In the genomic region with DNA sequence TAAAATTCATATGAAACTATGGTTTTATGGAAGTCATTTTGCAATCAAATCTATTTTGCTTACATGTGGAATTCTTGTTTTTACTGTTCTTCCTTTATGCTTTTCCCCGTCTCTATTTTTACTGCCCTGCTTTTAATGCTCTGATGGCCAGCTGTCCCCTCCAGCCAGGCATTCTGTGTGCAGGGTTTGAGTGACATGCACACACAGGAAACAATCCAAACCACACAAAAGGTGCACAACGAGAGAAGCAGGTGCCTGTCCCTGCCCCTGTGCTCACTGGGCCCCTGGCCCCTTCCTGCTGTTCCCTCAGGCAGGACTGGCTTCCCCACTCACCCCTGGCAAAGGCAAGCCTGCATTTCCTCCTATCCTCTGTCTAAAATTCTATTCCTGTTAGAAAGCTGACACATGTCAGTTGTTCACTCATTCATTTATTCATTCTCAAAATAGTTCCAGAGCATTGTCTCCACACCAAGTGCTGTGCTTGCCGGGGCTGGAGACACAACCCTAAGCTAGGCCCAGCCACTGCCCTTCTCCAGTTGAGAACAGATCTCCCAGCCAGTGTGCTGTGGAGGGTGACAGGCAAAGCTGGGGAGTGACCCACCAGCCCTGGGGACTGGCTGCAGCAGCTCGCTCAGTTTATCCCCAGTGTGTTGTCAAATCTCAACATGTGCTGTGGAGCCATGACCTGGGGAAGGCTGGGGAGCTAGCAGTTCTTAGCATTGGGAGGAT, we compare ENCODE assay signal across 10 cellular contexts.
DNase-seq lines count a peak whose midpoint lies in the region; ATAC-seq and TF ChIP-seq lines count a peak whose summit lies in the region.
"Had no signal": no experiment of that assay in that cellular context is flagged by ENCODE, and none has a peak within 500 bp of the region (broad histone marks: within the 10 kb centered on the region; RNA-seq: fewer than 3 reads in every experiment).

No MANE protein-coding gene starts in this region.

- H3K27ac ChIP-seq in BLaER1 treated with 17β-estradiol and CSF1 and Interleukin-3, amounts not matched to agents 10 nM and 100 nM = peak overlapping the region in 10 of 11 experiments; percentile 9 to 69 (median 41); a peak in 13 of 22 replicates
- no peak overlapping the region for H3K27ac ChIP-seq in upper lobe of right lung
- H3K27ac ChIP-seq in tibial nerve = no peak overlapping the region
- H3K27ac ChIP-seq: SJCRH30 had no signal

- intact Hi-C loops in upper lobe of right lung (cut with DNase I) = no loop called here

- H3K4me1 ChIP-seq in BLaER1 treated with 17β-estradiol and CSF1 and Interleukin-3, amounts not matched to agents 10 nM and 100 nM = peaks cover 76 to 91% (median 82%) of the 10 kb centered on the region in 10 experiments
- H3K4me1 ChIP-seq in upper lobe of right lung (no peaks in the 10 kb centered on the region), tibial nerve (no peaks in the 10 kb centered on the region)
- H3K4me1 ChIP-seq: SJCRH30 had no signal

- peak overlapping the region; percentile 60 to 93 (median 86) for H3K4me2 ChIP-seq in BLaER1 treated with 17β-estradiol and CSF1 and Interleukin-3, amounts not matched to agents 10 nM and 100 nM

- peak; percentile 91 for DNase-seq in NCI-H146 (lab: John Stamatoyannopoulos, UW)
- DNase-seq in upper lobe of right lung = no peak
- DNase-seq in AML-193 (lab: John Stamatoyannopoulos, UW) = no peak
- DNase-seq in tibial nerve (ENCODE audit: low spot score in 2 of 2) = no peak
- DNase-seq in activated gamma-delta T cell treated with Interleukin-2 at 50 U/mL for 16 hours = no peak
- DNase-seq: Karpas-422 had no signal

- 60 to 63% methylated on average over 4 of the region's 4 CpGs for WGBS in tibial nerve, 2 donors

- ATAC-seq in GM19023 (IDR thresholded peaks at IDR 0.05; ENCODE audit: unreplicated experiment) (peak; percentile 62), HG02852 (IDR thresholded peaks at IDR 0.05; ENCODE audit: unreplicated experiment) (peak; percentile 78), upper lobe of right lung (no peak)

- peak overlapping the region in 5 of 11 experiments; percentile 40 to 58 (median 50); a peak in 8 of 22 replicates for H3K9ac ChIP-seq in BLaER1 treated with 17β-estradiol and CSF1 and Interleukin-3, amounts not matched to agents 10 nM and 100 nM

- TF ChIP-seq CTCF in upper lobe of right lung (IDR thresholded peaks at IDR 0.05) = no peak
- TF ChIP-seq CTCF in tibial nerve (IDR thresholded peaks at IDR 0.05) = no peak

- TF ChIP-seq EP300 in tibial nerve (IDR thresholded peaks at IDR 0.05) = no peak

- peak overlapping the region in 3 of 10 experiments; percentile 7 to 30 (median 25); a peak in 4 of 20 replicates for H3K4me3 ChIP-seq in BLaER1 treated with 17β-estradiol and CSF1 and Interleukin-3, amounts not matched to agents 10 nM and 100 nM
- H3K4me3 ChIP-seq in upper lobe of right lung (no peak overlapping the region), tibial nerve (no peak overlapping the region)
- H3K4me3 ChIP-seq: SJCRH30 had no signal

- no peak for TF ChIP-seq POLR2A in tibial nerve (IDR thresholded peaks at IDR 0.05)

- H3K36me3 ChIP-seq in BLaER1 treated with 17β-estradiol and CSF1 and Interleukin-3, amounts not matched to agents 10 nM and 100 nM = peaks cover 0 to 5% (median 0%) of the 10 kb centered on the region in 11 experiments; a peak in 2 of 22 replicates
- no peaks in the 10 kb centered on the region for H3K36me3 ChIP-seq in upper lobe of right lung
- no peaks in the 10 kb centered on the region for H3K36me3 ChIP-seq in tibial nerve
- H3K36me3 ChIP-seq: SJCRH30 had no signal

- H4K20me1 ChIP-seq in BLaER1 treated with 17β-estradiol and CSF1 and Interleukin-3, amounts not matched to agents 10 nM and 100 nM = no peaks in the 10 kb centered on the region

- H3K9me3 ChIP-seq in BLaER1 treated with 17β-estradiol and CSF1 and Interleukin-3, amounts not matched to agents 10 nM and 100 nM (replicated peaks in 1 of 11) = peaks cover 7 to 22% (median 18%) of the 10 kb centered on the region in 11 experiments
- no peaks in the 10 kb centered on the region for H3K9me3 ChIP-seq in upper lobe of right lung
- peaks cover 0 to 3% (median 0%) of the 10 kb centered on the region in 4 donors for H3K9me3 ChIP-seq in tibial nerve
- H3K9me3 ChIP-seq: SJCRH30 had no signal

- H3K27me3 ChIP-seq in BLaER1 treated with 17β-estradiol and CSF1 and Interleukin-3, amounts not matched to agents 10 nM and 100 nM = no peaks in the 10 kb centered on the region
- H3K27me3 ChIP-seq in upper lobe of right lung (no peaks in the 10 kb centered on the region), tibial nerve (no peaks in the 10 kb centered on the region)
- H3K27me3 ChIP-seq: SJCRH30 had no signal

Comparison
In these comparisons a context has a peak if more than half of its experiments do, and no peak if none do; other contexts are left out.
1. H3K27ac ChIP-seq: peak in BLaER1 treated with 17β-estradiol and CSF1 and Interleukin-3, amounts not matched to agents 10 nM and 100 nM (10 of 11); none in upper lobe of right lung (single experiment) and tibial nerve (0 of 4).